Comparison of ENCODE assay signal across 9 cellular contexts in the genomic region with DNA sequence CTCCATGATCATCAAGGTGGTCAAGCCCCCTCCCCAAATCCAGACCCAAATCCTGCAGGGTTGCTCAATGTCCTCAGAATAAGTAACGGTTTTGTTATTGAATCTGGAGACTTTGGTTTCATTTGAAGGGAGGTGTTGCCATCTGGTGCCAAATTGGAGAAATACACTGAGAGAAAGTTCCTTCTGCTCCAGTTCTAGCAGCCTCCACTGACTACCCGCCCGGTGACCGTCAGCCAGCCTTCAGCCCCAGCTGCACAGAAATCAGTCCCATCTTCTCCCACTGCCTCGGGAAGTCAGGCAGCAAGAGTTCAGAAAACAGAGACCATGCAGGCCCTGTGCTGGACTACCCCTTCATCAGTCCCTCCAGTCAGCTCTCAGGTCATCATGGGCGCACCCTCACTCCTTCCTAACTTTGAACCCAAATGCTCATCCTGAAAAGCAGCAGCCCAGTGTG. TPM values are rescaled to one million over a fixed set of nuclear protein-coding genes. Genes with fewer than 3 reads are reported as not detected.
DNase-seq lines count a peak whose midpoint lies in the region; ATAC-seq and TF ChIP-seq lines count a peak whose summit lies in the region.
"Had no signal": no experiment of that assay in that cellular context is flagged by ENCODE, and none has a peak within 500 bp of the region (broad histone marks: within the 10 kb centered on the region; RNA-seq: fewer than 3 reads in every experiment).

No MANE protein-coding gene starts in this region.

- 19% methylated on average over 6 of the region's 6 CpGs for WGBS in liver
- 18 to 21% methylated on average over 6 of the region's 6 CpGs for WGBS in upper lobe of left lung, 2 donors

- no peak for TF ChIP-seq EP300 in upper lobe of left lung (IDR thresholded peaks at IDR 0.05)

- peak in 1 of 2 donors; percentile 80 for ATAC-seq in upper lobe of left lung (ENCODE audit: low FRiP score in 2 of 2)

- no peak for TF ChIP-seq POLR2A in upper lobe of left lung (IDR thresholded peaks at IDR 0.05)

- DNase-seq in COR-L47 (lab: John Stamatoyannopoulos, UW) = peak; percentile 39
- DNase-seq in GM19240 (ENCODE audit: insufficient read length, low spot score) = peak; percentile 46
- peak; percentile 75 for DNase-seq in NAMALWA (ENCODE audit: low spot score)
- DNase-seq in SKM-1 treated with dmso at 0.1 percent for 144 hours (lab: John Stamatoyannopoulos, UW; ENCODE audit: unreplicated experiment) = peak; percentile 64
- DNase-seq in coronary artery (ENCODE audit: low spot score) = no peak
- no peak for DNase-seq in upper lobe of left lung
- DNase-seq in NCI-H128 (lab: John Stamatoyannopoulos, UW; ENCODE audit: unreplicated experiment) = no peak

- H3K4me3 ChIP-seq in coronary artery (no peak overlapping the region), liver (ENCODE audit: low read depth in 1 of 3, low read length in 3 of 3) (no peak overlapping the region), upper lobe of left lung (no peak overlapping the region)
- H3K4me3 ChIP-seq: skin epidermis had no signal

- H3K27me3 ChIP-seq in liver (ENCODE audit: control insufficient read depth in 4 of 4, insufficient read depth in 4 of 4, low read length in 3 of 4) (no peaks in the 10 kb centered on the region), upper lobe of left lung (no peaks in the 10 kb centered on the region)

- no peak overlapping the region for H3K9ac ChIP-seq in liver (ENCODE audit: low read depth in 1 of 2, low read length in 2 of 2)

- no peaks in the 10 kb centered on the region for H3K36me3 ChIP-seq in liver (ENCODE audit: control insufficient read depth in 4 of 4, insufficient read depth in 3 of 4, low read depth in 1 of 4, low read length in 3 of 4)
- no peaks in the 10 kb centered on the region for H3K36me3 ChIP-seq in upper lobe of left lung

- H3K4me1 ChIP-seq in liver (ENCODE audit: control insufficient read depth in 4 of 4, insufficient read depth in 4 of 4, low read length in 3 of 4) (peaks cover 0 to 9% (median 2%) of the 10 kb centered on the region in 4 donors), upper lobe of left lung (peaks cover 0 to 15% (median 9%) of the 10 kb centered on the region in 4 donors)

- TF ChIP-seq RAD21 in liver (IDR thresholded peaks at IDR 0.05) = peak; percentile 97 to 98

- H3K9me3 ChIP-seq in liver (ENCODE audit: control insufficient read depth in 4 of 4, low read length in 3 of 4) (no peaks in the 10 kb centered on the region), upper lobe of left lung (no peaks in the 10 kb centered on the region)

- TF ChIP-seq CTCF in coronary artery (IDR thresholded peaks at IDR 0.05) (peak; percentile 72), liver (IDR thresholded peaks at IDR 0.05; ENCODE audit: low read depth, low read length, missing input control) (peak; percentile 87), upper lobe of left lung (IDR thresholded peaks at IDR 0.05) (peak; percentile 64 to 85 (median 74))

- H3K27ac ChIP-seq in coronary artery (no peak overlapping the region), liver (ENCODE audit: low read depth in 1 of 2, low read length in 2 of 2) (no peak overlapping the region), upper lobe of left lung (no peak overlapping the region)
- H3K27ac ChIP-seq: skin epidermis had no signal

TF ChIP-seq in liver, 16 proteins besides CTCF, POLR2A, EP300 and RAD21:
- TF ChIP-seq, protein P1, sequence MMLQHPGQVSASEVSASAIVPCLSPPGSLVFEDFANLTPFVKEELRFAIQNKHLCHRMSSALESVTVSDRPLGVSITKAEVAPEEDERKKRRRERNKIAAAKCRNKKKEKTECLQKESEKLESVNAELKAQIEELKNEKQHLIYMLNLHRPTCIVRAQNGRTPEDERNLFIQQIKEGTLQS (IDR thresholded peaks at IDR 0.05) = no peak
- TF ChIP-seq JUND (IDR thresholded peaks at IDR 0.05) = no peak
- no peak for TF ChIP-seq GABPA (IDR thresholded peaks at IDR 0.05 in 1 of 2, conservative IDR thresholded peaks at IDR 0.05 in 1 of 2)
- no peak for TF ChIP-seq YY1 (IDR thresholded peaks at IDR 0.05)
- TF ChIP-seq HNF4G (IDR thresholded peaks at IDR 0.05) = no peak
- no peak for TF ChIP-seq FOXA1 (IDR thresholded peaks at IDR 0.05)
- TF ChIP-seq TAF1 (conservative IDR thresholded peaks at IDR 0.05) = no peak
- TF ChIP-seq, protein P2, sequence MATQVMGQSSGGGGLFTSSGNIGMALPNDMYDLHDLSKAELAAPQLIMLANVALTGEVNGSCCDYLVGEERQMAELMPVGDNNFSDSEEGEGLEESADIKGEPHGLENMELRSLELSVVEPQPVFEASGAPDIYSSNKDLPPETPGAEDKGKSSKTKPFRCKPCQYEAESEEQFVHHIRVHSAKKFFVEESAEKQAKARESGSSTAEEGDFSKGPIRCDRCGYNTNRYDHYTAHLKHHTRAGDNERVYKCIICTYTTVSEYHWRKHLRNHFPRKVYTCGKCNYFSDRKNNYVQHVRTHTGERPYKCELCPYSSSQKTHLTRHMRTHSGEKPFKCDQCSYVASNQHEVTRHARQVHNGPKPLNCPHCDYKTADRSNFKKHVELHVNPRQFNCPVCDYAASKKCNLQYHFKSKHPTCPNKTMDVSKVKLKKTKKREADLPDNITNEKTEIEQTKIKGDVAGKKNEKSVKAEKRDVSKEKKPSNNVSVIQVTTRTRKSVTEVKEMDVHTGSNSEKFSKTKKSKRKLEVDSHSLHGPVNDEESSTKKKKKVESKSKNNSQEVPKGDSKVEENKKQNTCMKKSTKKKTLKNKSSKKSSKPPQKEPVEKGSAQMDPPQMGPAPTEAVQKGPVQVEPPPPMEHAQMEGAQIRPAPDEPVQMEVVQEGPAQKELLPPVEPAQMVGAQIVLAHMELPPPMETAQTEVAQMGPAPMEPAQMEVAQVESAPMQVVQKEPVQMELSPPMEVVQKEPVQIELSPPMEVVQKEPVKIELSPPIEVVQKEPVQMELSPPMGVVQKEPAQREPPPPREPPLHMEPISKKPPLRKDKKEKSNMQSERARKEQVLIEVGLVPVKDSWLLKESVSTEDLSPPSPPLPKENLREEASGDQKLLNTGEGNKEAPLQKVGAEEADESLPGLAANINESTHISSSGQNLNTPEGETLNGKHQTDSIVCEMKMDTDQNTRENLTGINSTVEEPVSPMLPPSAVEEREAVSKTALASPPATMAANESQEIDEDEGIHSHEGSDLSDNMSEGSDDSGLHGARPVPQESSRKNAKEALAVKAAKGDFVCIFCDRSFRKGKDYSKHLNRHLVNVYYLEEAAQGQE (IDR thresholded peaks at IDR 0.05) = no peak

RNA-seq across cellular contexts. Expression of a gene that starts 38.7 kb away (rescaled TPM):
- total RNA-seq in liver (10 to 100 TPM; 24.9 to 76.0 TPM), upper lobe of left lung (100 to 1,000 TPM in 3 of 6 donors, 10 to 100 TPM in 3; 65.0 to 156 (median 95.9) TPM)
- polyA plus RNA-seq in liver = 10 to 100 TPM in 1 of 2 donors, 1 to 10 TPM in 1; 2.0 to 14.6 TPM

Comparison
In these comparisons a context has a peak if more than half of its experiments do, and no peak if none do; other contexts are left out.
1. DNase-seq: peak in COR-L47 (single experiment), GM19240 (single experiment), NAMALWA (single experiment) and SKM-1 treated with dmso at 0.1 percent for 144 hours (single experiment); none in coronary artery (single experiment), upper lobe of left lung (0 of 2) and NCI-H128 (single experiment).
2. Peak in every context shown above with its lines, with median percentiles within 50 percentile points of each other: CTCF ChIP-seq.